9 cellular contexts compared by ENCODE assay signal in the genomic region with DNA sequence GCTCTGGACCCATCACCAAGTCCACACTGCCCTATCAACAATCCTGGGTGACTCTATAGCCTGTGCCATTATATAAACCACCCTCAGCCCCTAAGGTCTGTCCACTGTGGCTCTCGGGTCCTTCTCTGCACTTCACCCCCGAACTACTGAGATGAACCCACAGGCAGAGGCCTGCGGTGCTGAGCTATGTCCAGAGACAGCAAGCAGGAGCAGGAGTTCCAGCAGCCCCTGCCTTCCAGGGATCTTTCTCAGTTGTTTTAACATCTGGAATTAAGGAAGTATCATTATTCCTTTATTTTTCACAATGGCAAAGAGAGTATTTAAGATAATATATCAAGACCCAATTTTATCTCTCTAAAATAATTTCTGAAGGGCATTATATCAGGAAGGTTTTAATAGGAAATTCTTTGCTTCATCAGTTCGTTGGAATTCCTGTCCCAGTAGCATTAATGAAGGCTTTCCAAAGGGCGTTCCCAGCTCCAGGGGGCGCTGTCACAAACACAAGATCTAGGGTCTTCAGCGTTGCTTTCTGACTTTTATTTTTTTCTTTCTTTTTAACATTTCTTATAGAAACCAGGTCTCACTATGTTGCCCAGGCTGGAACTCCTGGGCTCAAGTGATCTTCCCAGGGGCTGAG. TPM values are rescaled to one million over a fixed set of nuclear protein-coding genes. Genes with fewer than 3 reads are reported as not detected.
A peak's percentile ranks its signal among the peaks of the same experiment; 100 is the strongest.
DNase-seq lines count a peak whose midpoint lies in the region; ATAC-seq, FAIRE-seq and TF ChIP-seq lines count a peak whose summit lies in the region.
"Had no signal": no experiment of that assay in that cellular context is flagged by ENCODE, and none has a peak within 500 bp of the region (broad histone marks: within the 10 kb centered on the region; RNA-seq: fewer than 3 reads in every experiment).

No MANE protein-coding gene starts in this region.

- 56 to 72% methylated on average over 3 to 7 of the region's 7 CpGs for WGBS in endodermal cell (ENCODE audit: insufficient coverage in 1 of 2, insufficient read length in 1 of 2), 2 experiments

- ATAC-seq in GM18909 (IDR thresholded peaks at IDR 0.05; ENCODE audit: poor library complexity, unreplicated experiment): no peak

- H3K9me3 Mint-ChIP-seq in endodermal cell (peaks cover 21% of the 10 kb centered on the region), nephron progenitor cell (peaks cover 21% of the 10 kb centered on the region)
- no peaks in the 10 kb centered on the region for H3K9me3 Mint-ChIP-seq in activated T-helper 1 cell treated with anti-CD3 and anti-CD28 coated beads, Interleukin-12 subunit alpha, Interleukin-12 subunit beta, Interleukin-2, Interleukin-4 antibody, amounts not matched to agents 30 ng/mL and 10 ng/mL and 1 ng/mL, durations not matched to agents 14 hours and 24 hours and 36 hours

- H4K20me1 ChIP-seq in KMS-11 (ENCODE audit: insufficient read depth): no peaks in the 10 kb centered on the region

- peaks cover 11% of the 10 kb centered on the region for H3K9me3 ChIP-seq in endodermal cell (ENCODE audit: control insufficient read depth, low read length)

- no peaks in the 10 kb centered on the region for H3K27me3 ChIP-seq in KMS-11 (ENCODE audit: insufficient read depth, low read depth)
- no peaks in the 10 kb centered on the region for H3K27me3 ChIP-seq in endodermal cell (ENCODE audit: control insufficient read depth, insufficient read depth, low read length, poor library complexity, severe bottlenecking)

- intact Hi-C loops in activated T-helper 1 cell treated with anti-CD3 and anti-CD28 coated beads, Interleukin-12 subunit alpha, Interleukin-12 subunit beta, Interleukin-2, Interleukin-4 antibody, amounts not matched to agents 30 ng/mL and 10 ng/mL and 1 ng/mL, durations not matched to agents 14 hours and 24 hours and 36 hours (cut with micrococcal nuclease): no loop called here

- H3K36me3 ChIP-seq in KMS-11 (ENCODE audit: insufficient read depth) (no peaks in the 10 kb centered on the region), endodermal cell (ENCODE audit: control insufficient read depth, insufficient read depth, low read length) (peaks cover 67% of the 10 kb centered on the region)

- no peaks in the 10 kb centered on the region; the same call in 1 of the 2 replicates for H3K79me2 ChIP-seq in KMS-11 (ENCODE audit: insufficient read depth, low read depth)

- no peak overlapping the region for H3K9ac ChIP-seq in KMS-11
- H3K9ac ChIP-seq in endodermal cell (ENCODE audit: extremely low read depth, low read length, poor library complexity, severe bottlenecking): peak overlapping the region; percentile 7

- TF ChIP-seq CTCF in D721Med (IDR thresholded peaks at IDR 0.05; ENCODE audit: insufficient read depth, missing control alignments) (peak; percentile 45), KMS-11 (conservative IDR thresholded peaks at IDR 0.05; ENCODE audit: low read depth, low read length) (peak; percentile 32; the same call in 1 of the 2 replicates), endodermal cell (conservative IDR thresholded peaks at IDR 0.05) (peak; percentile 97), nephron progenitor cell (IDR thresholded peaks at IDR 0.05) (peak; percentile 78)

- H3K27ac ChIP-seq in KMS-11 (no peak overlapping the region), endodermal cell (ENCODE audit: low read depth, low read length) (no peak overlapping the region)

- H2AFZ ChIP-seq in KMS-11 (ENCODE audit: low read depth): no peak overlapping the region

- H3K27ac Mint-ChIP-seq in endodermal cell: peak overlapping the region; percentile 97
- H3K27ac Mint-ChIP-seq in nephron progenitor cell: no peak overlapping the region
- no peak overlapping the region for H3K27ac Mint-ChIP-seq in activated T-helper 1 cell treated with anti-CD3 and anti-CD28 coated beads, Interleukin-12 subunit alpha, Interleukin-12 subunit beta, Interleukin-2, Interleukin-4 antibody, amounts not matched to agents 30 ng/mL and 10 ng/mL and 1 ng/mL, durations not matched to agents 14 hours and 24 hours and 36 hours
- H3K27ac Mint-ChIP-seq: dendritic cell treated with granulocyte-macrophage colony-stimulating factor and Interleukin-4, amounts not matched to agents 40 ng/mL and 50 ng/mL, for 4 days had no signal

- H3K36me3 Mint-ChIP-seq in endodermal cell (ENCODE audit: low read depth): peaks cover 47% of the 10 kb centered on the region
- H3K36me3 Mint-ChIP-seq in nephron progenitor cell (ENCODE audit: low read depth): peaks cover 45% of the 10 kb centered on the region
- H3K36me3 Mint-ChIP-seq in activated T-helper 1 cell treated with anti-CD3 and anti-CD28 coated beads, Interleukin-12 subunit alpha, Interleukin-12 subunit beta, Interleukin-2, Interleukin-4 antibody, amounts not matched to agents 30 ng/mL and 10 ng/mL and 1 ng/mL, durations not matched to agents 14 hours and 24 hours and 36 hours (ENCODE audit: low read depth): peaks cover 34% of the 10 kb centered on the region

- FAIRE-seq in D721Med (lab: Jason Lieb, UNC) (no peak), frontal cortex (lab: Jason Lieb, UNC) (no peak)

- H3K4me3 Mint-ChIP-seq in endodermal cell (no peak overlapping the region), nephron progenitor cell (no peak overlapping the region)
- no peak overlapping the region for H3K4me3 Mint-ChIP-seq in activated T-helper 1 cell treated with anti-CD3 and anti-CD28 coated beads, Interleukin-12 subunit alpha, Interleukin-12 subunit beta, Interleukin-2, Interleukin-4 antibody, amounts not matched to agents 30 ng/mL and 10 ng/mL and 1 ng/mL, durations not matched to agents 14 hours and 24 hours and 36 hours
- H3K4me3 Mint-ChIP-seq: dendritic cell treated with granulocyte-macrophage colony-stimulating factor and Interleukin-4, amounts not matched to agents 40 ng/mL and 50 ng/mL, for 4 days had no signal

- H3K4me1 ChIP-seq in KMS-11 (ENCODE audit: low read depth, poor library complexity, severe bottlenecking) (peaks cover 44% of the 10 kb centered on the region), endodermal cell (ENCODE audit: control insufficient read depth, insufficient read depth, low read length) (peaks cover 21% of the 10 kb centered on the region)

- H3K27me3 Mint-ChIP-seq in endodermal cell (ENCODE audit: insufficient read depth) (no peaks in the 10 kb centered on the region), nephron progenitor cell (ENCODE audit: low read depth, poor library complexity) (peaks cover 6% of the 10 kb centered on the region)
- H3K27me3 Mint-ChIP-seq in activated T-helper 1 cell treated with anti-CD3 and anti-CD28 coated beads, Interleukin-12 subunit alpha, Interleukin-12 subunit beta, Interleukin-2, Interleukin-4 antibody, amounts not matched to agents 30 ng/mL and 10 ng/mL and 1 ng/mL, durations not matched to agents 14 hours and 24 hours and 36 hours (ENCODE audit: insufficient read depth): no peaks in the 10 kb centered on the region
- H3K27me3 Mint-ChIP-seq: dendritic cell treated with granulocyte-macrophage colony-stimulating factor and Interleukin-4, amounts not matched to agents 40 ng/mL and 50 ng/mL, for 4 days had no signal

- H3K4me1 Mint-ChIP-seq in endodermal cell (peaks cover 34% of the 10 kb centered on the region), nephron progenitor cell (peaks cover 44% of the 10 kb centered on the region)
- peaks cover 14% of the 10 kb centered on the region for H3K4me1 Mint-ChIP-seq in activated T-helper 1 cell treated with anti-CD3 and anti-CD28 coated beads, Interleukin-12 subunit alpha, Interleukin-12 subunit beta, Interleukin-2, Interleukin-4 antibody, amounts not matched to agents 30 ng/mL and 10 ng/mL and 1 ng/mL, durations not matched to agents 14 hours and 24 hours and 36 hours (ENCODE audit: low read depth)

- H3K4me2 ChIP-seq in KMS-11: no peak overlapping the region

- DNase-seq in D721Med (ENCODE audit: insufficient read length, low spot score) (no peak), endodermal cell (peak; percentile 93), nephron progenitor cell (peak; percentile 77), islet precursor cell (no peak), frontal cortex (ENCODE audit: low spot score in 2 of 2) (no peak)
- no peak for DNase-seq in activated T-helper 1 cell treated with anti-CD3 and anti-CD28 coated beads, Interleukin-12 subunit alpha, Interleukin-12 subunit beta, Interleukin-2, Interleukin-4 antibody, amounts not matched to agents 30 ng/mL and 10 ng/mL and 1 ng/mL, durations not matched to agents 14 hours and 24 hours and 36 hours (ENCODE audit: low spot score)

- H3K4me3 ChIP-seq in KMS-11 (IDR thresholded peaks at IDR 0.05; ENCODE audit: insufficient read depth, low read depth, low read length) (no peak overlapping the region), endodermal cell (ENCODE audit: low read length) (no peak overlapping the region)

RNA-seq across cellular contexts. Expression of a gene that starts 27.3 kb away (rescaled TPM):
- total RNA-seq in endodermal cell (100 to 1,000 TPM; 191 to 212 TPM), frontal cortex (6.1 TPM)
- 54.2 TPM for polyA plus RNA-seq in endodermal cell (2013, experiment 1 of 2)
- polyA plus RNA-seq in endodermal cell (2013, experiment 2 of 2): 58.4 TPM
- 54.8 and 56.0 TPM in 2 replicates for total RNA-seq in activated T-helper 1 cell treated with anti-CD3 and anti-CD28 coated beads, Interleukin-12 subunit alpha, Interleukin-12 subunit beta, Interleukin-2, Interleukin-4 antibody, amounts not matched to agents 30 ng/mL and 10 ng/mL and 1 ng/mL, durations not matched to agents 14 hours and 24 hours and 36 hours

RNA-seq across cellular contexts. Expression of a gene that starts 45.0 kb away (rescaled TPM):
- total RNA-seq in endodermal cell: not detected
- not detected for polyA plus RNA-seq in endodermal cell (2013, experiment 1 of 2)
- polyA plus RNA-seq in endodermal cell (2013, experiment 2 of 2): not detected
- total RNA-seq in activated T-helper 1 cell treated with anti-CD3 and anti-CD28 coated beads, Interleukin-12 subunit alpha, Interleukin-12 subunit beta, Interleukin-2, Interleukin-4 antibody, amounts not matched to agents 30 ng/mL and 10 ng/mL and 1 ng/mL, durations not matched to agents 14 hours and 24 hours and 36 hours: not detected in 2 replicates
- not detected for total RNA-seq in frontal cortex

Comparison
In these comparisons a context has a peak if more than half of its experiments do, and no peak if none do; other contexts are left out.
1. DNase-seq: peak in endodermal cell (single experiment) and nephron progenitor cell (single experiment); none in D721Med (single experiment), islet precursor cell (single experiment), activated T-helper 1 cell treated with anti-CD3 and anti-CD28 coated beads, Interleukin-12 subunit alpha, Interleukin-12 subunit beta, Interleukin-2, Interleukin-4 antibody, amounts not matched to agents 30 ng/mL and 10 ng/mL and 1 ng/mL, durations not matched to agents 14 hours and 24 hours and 36 hours (single experiment) and frontal cortex (0 of 2).
2. CTCF ChIP-seq: peak in every context shown above with its lines; median percentile 97 in endodermal cell; 78 in nephron progenitor cell; 45 in D721Med; 32 in KMS-11.